ENCODE assay signal across 8 cellular contexts in the genomic region with DNA sequence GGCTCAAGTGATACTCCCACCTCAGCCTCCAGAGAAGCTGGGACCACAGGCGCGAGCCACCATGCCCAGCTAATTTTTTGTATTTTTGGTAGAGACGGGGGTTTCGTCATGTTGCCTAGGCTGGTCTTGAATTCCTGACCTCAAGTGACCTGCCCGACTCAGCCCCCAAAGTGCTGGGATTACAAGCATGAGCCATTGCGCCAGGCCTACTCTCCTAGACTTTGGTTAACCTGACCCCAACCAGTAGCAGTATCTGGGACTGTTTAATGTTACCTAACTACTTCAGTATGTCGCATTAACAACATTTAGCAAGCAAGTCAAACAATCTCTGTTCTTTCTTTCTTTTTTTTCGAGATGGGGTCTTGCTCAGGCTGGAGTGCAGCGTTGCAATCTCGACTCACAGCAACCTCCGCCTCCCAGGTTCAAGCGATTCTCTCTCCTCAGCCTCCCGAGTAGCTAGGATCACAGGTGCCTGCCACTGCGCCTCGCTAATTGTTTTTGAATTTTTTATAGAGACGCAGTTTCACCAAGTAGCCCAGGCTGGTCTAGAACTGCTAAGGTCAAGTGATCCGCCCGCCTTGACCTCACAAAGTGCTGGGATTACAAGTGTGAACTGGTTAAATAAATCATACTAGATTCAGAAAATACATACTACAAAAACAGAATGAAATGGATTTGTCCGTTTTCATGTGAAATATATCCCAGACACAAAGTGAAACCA. TPM values are rescaled to one million over a fixed set of nuclear protein-coding genes. Genes with fewer than 3 reads are reported as not detected.
DNase-seq lines count a peak whose midpoint lies in the region; ATAC-seq, FAIRE-seq and TF ChIP-seq lines count a peak whose summit lies in the region.

No MANE protein-coding gene starts in this region.

- no peak for ATAC-seq in body of pancreas

- 68 to 69% methylated on average over 18 to 19 of the region's 19 CpGs for WGBS in body of pancreas, 2 donors

- no peak for TF ChIP-seq CTCF in AG10803 (conservative IDR thresholded peaks at IDR 0.05; ENCODE audit: low read length)
- TF ChIP-seq CTCF in body of pancreas (IDR thresholded peaks at IDR 0.05) = no peak

- FAIRE-seq in frontal cortex (lab: Jason Lieb, UNC) = no peak

- H3K4me1 ChIP-seq in HUES6 (ENCODE audit: control insufficient read depth, insufficient read depth, low read length) (peaks cover 25% of the 10 kb centered on the region), body of pancreas (peaks cover 39% of the 10 kb centered on the region), mucosa of stomach (ENCODE audit: control insufficient read depth, insufficient read depth, low read length) (peaks cover 15% of the 10 kb centered on the region)

- H3K4me3 ChIP-seq in AG10803 (ENCODE audit: low read length) = peak overlapping the region; percentile 80
- H3K4me3 ChIP-seq in HUES6 (ENCODE audit: low read depth, low read length) = peak overlapping the region; percentile 98
- peak overlapping the region in 1 of 2 donors; percentile 60 for H3K4me3 ChIP-seq in body of pancreas
- H3K4me3 ChIP-seq in mucosa of stomach (ENCODE audit: low read length) = peak overlapping the region; percentile 42

- H3K9me3 ChIP-seq in HUES6 (ENCODE audit: control insufficient read depth, insufficient read depth, low read depth, low read length) = no peaks in the 10 kb centered on the region
- H3K9me3 ChIP-seq in body of pancreas = no peaks in the 10 kb centered on the region
- no peaks in the 10 kb centered on the region for H3K9me3 ChIP-seq in mucosa of stomach (ENCODE audit: control insufficient read depth, low read length)

- no peak for TF ChIP-seq POLR2A in body of pancreas (IDR thresholded peaks at IDR 0.05)

- H3K36me3 ChIP-seq in HUES6 (ENCODE audit: control insufficient read depth, insufficient read depth, low read length) (no peaks in the 10 kb centered on the region), body of pancreas (replicated peaks in 1 of 2; ENCODE audit: insufficient read depth in 1 of 2, low read depth in 2 of 2) (no peaks in the 10 kb centered on the region), mucosa of stomach (ENCODE audit: control insufficient read depth, insufficient read depth, low read length) (no peaks in the 10 kb centered on the region)

- no peak overlapping the region for H3K27ac ChIP-seq in HUES6 (ENCODE audit: low read depth, low read length)
- peak overlapping the region in 3 of 4 donors; percentile 88 to 97 (median 95) for H3K27ac ChIP-seq in body of pancreas

- H3K27me3 ChIP-seq in HUES6 (ENCODE audit: control insufficient read depth, insufficient read depth, low read length) (no peaks in the 10 kb centered on the region), body of pancreas (no peaks in the 10 kb centered on the region), mucosa of stomach (ENCODE audit: control insufficient read depth, insufficient read depth, low read length) (no peaks in the 10 kb centered on the region)

- H3K9ac ChIP-seq in HUES6 (ENCODE audit: low read length) (no peak overlapping the region), mucosa of stomach (ENCODE audit: low read length) (peak overlapping the region; percentile 96)

- DNase-seq in AG10803 (ENCODE audit: low read depth) (no peak), body of pancreas (no peak), NCI-H2171 treated with DMSO at 0.1 percent for 48 hours (lab: John Stamatoyannopoulos, UW) (no peak), OCI-M1 (lab: John Stamatoyannopoulos, UW) (no peak), SKM-1 treated with dmso at 0.1 percent for 144 hours (lab: John Stamatoyannopoulos, UW; ENCODE audit: unreplicated experiment) (no peak), frontal cortex (ENCODE audit: low spot score in 2 of 2) (no peak)

- intact Hi-C loops in body of pancreas (cut with DNase I) = no loop called here

RNA-seq across cellular contexts. Expression of gene AK3, which starts 2.0 kb away (rescaled TPM):
- total RNA-seq in body of pancreas (10 to 100 TPM; 46.4 to 47.5 TPM), frontal cortex (26.9 TPM)

RNA-seq across cellular contexts. Expression of gene RCL1, which starts 53.7 kb away (rescaled TPM):
- total RNA-seq in body of pancreas (10 to 100 TPM; 27.0 to 49.4 TPM), frontal cortex (20.0 TPM)

RNA-seq across cellular contexts. Expression of gene CDC37L1, which starts 59.7 kb away (rescaled TPM):
- total RNA-seq in body of pancreas (1 to 10 TPM; 7.9 to 9.9 TPM), frontal cortex (39.9 TPM)
